8 cellular contexts compared by ENCODE assay signal in the genomic region with DNA sequence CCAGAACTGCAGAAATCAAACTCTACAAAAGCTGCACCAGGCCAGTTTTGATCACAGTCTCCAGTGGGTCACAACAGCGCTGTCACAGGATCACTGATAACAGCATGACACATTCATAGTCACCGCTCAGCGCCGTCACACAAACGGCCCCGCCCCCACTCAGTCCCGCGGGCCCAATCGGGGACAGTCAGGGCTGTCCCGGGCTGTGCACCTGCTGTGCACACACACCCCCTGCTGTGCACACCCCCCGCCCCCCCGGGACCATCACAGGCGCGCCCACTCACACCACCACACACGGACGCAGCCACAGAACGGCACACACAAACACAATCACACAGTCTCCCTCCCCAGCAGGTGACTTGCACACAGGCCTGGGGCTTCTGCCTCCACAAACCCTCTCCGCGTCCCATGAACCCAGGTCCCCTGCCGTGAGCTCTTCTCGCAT. TPM values are rescaled to one million over a fixed set of nuclear protein-coding genes. Genes with fewer than 3 reads are reported as not detected.
DNase-seq lines count a peak whose midpoint lies in the region; ATAC-seq and TF ChIP-seq lines count a peak whose summit lies in the region.

No MANE protein-coding gene starts in this region.

- H3K27ac ChIP-seq in SK-N-MC = peak overlapping the region; percentile 15; the same call in 1 of the 2 replicates

- peak; percentile 76 for ATAC-seq in HG03280 (IDR thresholded peaks at IDR 0.05; ENCODE audit: unreplicated experiment)
- peak; percentile 89 to 93 for ATAC-seq in left cardiac atrium

- no peak for TF ChIP-seq CTCF in progenitor cell of endocrine pancreas (IDR thresholded peaks at IDR 0.05; ENCODE audit: unreplicated experiment)

- H3K4me1 Mint-ChIP-seq in activated naive CD4-positive, alpha-beta T cell treated with anti-CD3 and anti-CD28 coated beads, Interleukin-2, amount 50 U/mL, for 24 hours = peaks cover 29% of the 10 kb centered on the region
- peaks cover 13% of the 10 kb centered on the region for H3K4me1 Mint-ChIP-seq in progenitor cell of endocrine pancreas (ENCODE audit: low read depth)

- intact Hi-C loops in left cardiac atrium (cut with DNase I) = no loop called here

- H3K4me3 ChIP-seq in SK-N-MC = peak overlapping the region; percentile 82

- H3K27me3 Mint-ChIP-seq in activated naive CD4-positive, alpha-beta T cell treated with anti-CD3 and anti-CD28 coated beads, Interleukin-2, amount 50 U/mL, for 24 hours = no peaks in the 10 kb centered on the region
- H3K27me3 Mint-ChIP-seq in progenitor cell of endocrine pancreas = no peaks in the 10 kb centered on the region

- peak overlapping the region; percentile 89 for H3K9ac ChIP-seq in SK-N-MC (ENCODE audit: insufficient read length)

- DNase-seq in NCI-H187 (lab: John Stamatoyannopoulos, UW) = peak; percentile 35 to 49
- no peak for DNase-seq in NCI-H187 treated with DMSO at 0.1 percent for 48 hours (lab: John Stamatoyannopoulos, UW)
- DNase-seq in SK-N-MC (ENCODE audit: low read depth, low spot score) = no peak
- peak; percentile 79 for DNase-seq in left cardiac atrium
- DNase-seq in progenitor cell of endocrine pancreas (ENCODE audit: low spot score, unreplicated experiment) = peak; percentile 43
- DNase-seq in ureter (ENCODE audit: low spot score) = peak; percentile 54

- H3K36me3 ChIP-seq in SK-N-MC (ENCODE audit: insufficient read depth, low read length) = peaks cover 32% of the 10 kb centered on the region

- H3K9me3 Mint-ChIP-seq in activated naive CD4-positive, alpha-beta T cell treated with anti-CD3 and anti-CD28 coated beads, Interleukin-2, amount 50 U/mL, for 24 hours = peaks cover 11% of the 10 kb centered on the region
- no peaks in the 10 kb centered on the region for H3K9me3 Mint-ChIP-seq in progenitor cell of endocrine pancreas (ENCODE audit: low read depth)

- peak overlapping the region; percentile 93 for H3K27ac Mint-ChIP-seq in activated naive CD4-positive, alpha-beta T cell treated with anti-CD3 and anti-CD28 coated beads, Interleukin-2, amount 50 U/mL, for 24 hours
- peak overlapping the region; percentile 95 for H3K27ac Mint-ChIP-seq in progenitor cell of endocrine pancreas

- H3K36me3 Mint-ChIP-seq in activated naive CD4-positive, alpha-beta T cell treated with anti-CD3 and anti-CD28 coated beads, Interleukin-2, amount 50 U/mL, for 24 hours = peaks cover 28% of the 10 kb centered on the region
- peaks cover 3% of the 10 kb centered on the region for H3K36me3 Mint-ChIP-seq in progenitor cell of endocrine pancreas (ENCODE audit: insufficient read depth)

- peaks cover 10% of the 10 kb centered on the region; the same call in 1 of the 2 replicates for H3K9me3 ChIP-seq in SK-N-MC (ENCODE audit: low read depth, low read length)

- H3K4me3 Mint-ChIP-seq in activated naive CD4-positive, alpha-beta T cell treated with anti-CD3 and anti-CD28 coated beads, Interleukin-2, amount 50 U/mL, for 24 hours = peak overlapping the region; percentile 90
- peak overlapping the region; percentile 92 for H3K4me3 Mint-ChIP-seq in progenitor cell of endocrine pancreas (ENCODE audit: low read depth)

RNA-seq across cellular contexts. Expression of a gene that starts 0.4 kb away (rescaled TPM):
- total RNA-seq in left cardiac atrium = 10 to 100 TPM; 12.1 to 13.1 TPM
- 21.4 and 21.6 TPM in 2 replicates for total RNA-seq in progenitor cell of endocrine pancreas
- 7.9 TPM for total RNA-seq in ureter

RNA-seq across cellular contexts. Expression of a gene that starts 31.6 kb away (rescaled TPM):
- total RNA-seq in left cardiac atrium (10 to 100 TPM; 12.3 to 12.7 TPM), progenitor cell of endocrine pancreas (19.7 and 24.3 TPM in 2 replicates), ureter (20.0 TPM)

Comparison
In these comparisons a context has a peak if more than half of its experiments do, and no peak if none do; other contexts are left out.
1. DNase-seq: peak in NCI-H187 (2 of 2), left cardiac atrium (single experiment), progenitor cell of endocrine pancreas (single experiment) and ureter (single experiment); none in NCI-H187 treated with DMSO at 0.1 percent for 48 hours (single experiment) and SK-N-MC (single experiment).